Comparison of ENCODE assay signal across 11 cellular contexts in the genomic region with DNA sequence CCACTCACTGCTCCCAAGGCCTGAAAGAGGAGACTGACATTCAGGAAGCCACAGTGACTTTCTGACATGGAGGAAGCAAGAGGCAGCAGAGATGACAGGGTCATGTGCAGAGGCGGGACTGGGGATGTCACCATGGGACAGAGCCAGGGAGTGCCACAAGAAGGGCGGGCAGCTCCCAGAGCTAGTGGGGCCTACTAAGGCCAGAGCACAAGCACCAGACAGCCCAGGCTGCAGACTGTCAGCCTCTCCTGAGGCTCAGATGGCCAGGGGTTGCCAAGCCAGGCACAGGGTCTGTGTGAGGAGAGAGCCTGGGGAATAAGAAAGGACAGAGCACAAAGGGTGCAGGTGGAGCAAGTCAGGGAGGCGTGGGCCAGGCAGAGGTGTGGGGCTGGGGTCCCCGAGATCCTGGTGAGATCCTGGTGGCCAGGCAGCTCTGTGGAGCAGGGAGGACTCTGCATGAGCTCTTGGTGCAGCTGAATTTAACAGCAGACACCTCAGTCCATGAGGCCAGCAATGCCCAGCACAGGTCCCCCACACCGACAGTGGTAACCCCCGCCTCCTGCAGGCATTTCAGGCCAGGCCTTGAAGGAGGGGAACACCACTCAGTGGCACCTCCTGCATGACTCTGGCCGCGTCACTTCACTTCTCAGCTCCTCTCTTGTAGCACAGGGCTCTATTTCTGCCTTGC. TPM values are rescaled to one million over a fixed set of nuclear protein-coding genes. Genes with fewer than 3 reads are reported as not detected.
DNase-seq lines count a peak whose midpoint lies in the region; ATAC-seq and TF ChIP-seq lines count a peak whose summit lies in the region.
"Had no signal": no experiment of that assay in that cellular context is flagged by ENCODE, and none has a peak within 500 bp of the region (broad histone marks: within the 10 kb centered on the region; RNA-seq: fewer than 3 reads in every experiment).

No MANE protein-coding gene starts in this region.

- H3K4me3 ChIP-seq in MM.1S (ENCODE audit: low read length) = no peak overlapping the region
- no peak overlapping the region for H3K4me3 ChIP-seq in osteoblast (ENCODE audit: insufficient read depth, low read length)
- H3K4me3 ChIP-seq: A549, thoracic aorta had no signal

- H3K36me3 ChIP-seq in MM.1S (replicated peaks; ENCODE audit: insufficient read depth, low read length) (no peaks in the 10 kb centered on the region), osteoblast (ENCODE audit: insufficient read depth, low read length) (peaks cover 80% of the 10 kb centered on the region)

- ATAC-seq in activated CD4-positive, alpha-beta T cell treated with anti-CD3 and anti-CD28 coated beads for 36 hours = no peak
- ATAC-seq in central memory CD8-positive, alpha-beta T cell (replicated peaks; ENCODE audit: extremely low read depth, poor library complexity, severe bottlenecking) = no peak
- ATAC-seq in HG03097 (IDR thresholded peaks at IDR 0.05; ENCODE audit: low FRiP score, unreplicated experiment) = no peak
- no peak for ATAC-seq in HG02973 (IDR thresholded peaks at IDR 0.05; ENCODE audit: unreplicated experiment)
- ATAC-seq: A549 had no signal

- no peaks in the 10 kb centered on the region for H3K27me3 Mint-ChIP-seq in activated CD4-positive, alpha-beta T cell treated with anti-CD3 and anti-CD28 coated beads for 36 hours
- no peaks in the 10 kb centered on the region for H3K27me3 Mint-ChIP-seq in central memory CD8-positive, alpha-beta T cell

- H3K4me1 ChIP-seq in MM.1S (ENCODE audit: low read length) (peaks cover 17% of the 10 kb centered on the region), osteoblast (ENCODE audit: insufficient read depth, low read length) (no peaks in the 10 kb centered on the region)
- H3K4me1 ChIP-seq: A549 had no signal

- peak overlapping the region; percentile 50; the same call in 1 of the 2 replicates for H3K27ac ChIP-seq in MM.1S (ENCODE audit: low read length)
- H3K27ac ChIP-seq in osteoblast (ENCODE audit: low read depth, low read length) = no peak overlapping the region
- H3K27ac ChIP-seq: A549, thoracic aorta, VCaP had no signal

- no peak for DNase-seq in activated CD4-positive, alpha-beta T cell treated with anti-CD3 and anti-CD28 coated beads for 36 hours
- DNase-seq in activated CD4-positive, alpha-beta T cell treated with anti-CD3 and anti-CD28 coated beads, Interleukin-2, amount 50 U/mL, for 48 hours = no peak
- DNase-seq in MM.1S (peak; percentile 48), osteoblast (ENCODE audit: insufficient read length, low spot score, missing footprints) (peak; percentile 39), NCI-H128 (lab: John Stamatoyannopoulos, UW; ENCODE audit: unreplicated experiment) (no peak)
- DNase-seq in central memory CD8-positive, alpha-beta T cell (ENCODE audit: low spot score in 2 of 2) = no peak

- no peaks in the 10 kb centered on the region for H3K9me3 Mint-ChIP-seq in activated CD4-positive, alpha-beta T cell treated with anti-CD3 and anti-CD28 coated beads for 36 hours (ENCODE audit: low read depth)
- H3K9me3 Mint-ChIP-seq in central memory CD8-positive, alpha-beta T cell = no peaks in the 10 kb centered on the region

- TF ChIP-seq CTCF in MM.1S (IDR thresholded peaks at IDR 0.05; ENCODE audit: low read length) = no peak
- no peak for TF ChIP-seq CTCF in osteoblast (IDR thresholded peaks at IDR 0.05; ENCODE audit: extremely low read depth, low read depth, low read length)

- CTCF ChIA-PET in activated CD4-positive, alpha-beta T cell treated with anti-CD3 and anti-CD28 coated beads for 36 hours (lab: Charles Lee) = no interaction called here

- no peaks in the 10 kb centered on the region for H3K9me3 ChIP-seq in MM.1S (replicated peaks; ENCODE audit: insufficient read depth, low read length)
- H3K9me3 ChIP-seq in osteoblast (ENCODE audit: low read depth, low read length) = no peaks in the 10 kb centered on the region
- H3K9me3 ChIP-seq: A549, thoracic aorta had no signal

- POLR2A ChIA-PET in activated CD4-positive, alpha-beta T cell treated with anti-CD3 and anti-CD28 coated beads for 36 hours (lab: Charles Lee) = no interaction called here

- H4K20me1 ChIP-seq in MM.1S (ENCODE audit: insufficient read depth, low read length) (no peaks in the 10 kb centered on the region), osteoblast (ENCODE audit: insufficient read depth, low read length) (peaks cover 30% of the 10 kb centered on the region)

- peak overlapping the region; percentile 22 for H3K27ac Mint-ChIP-seq in activated CD4-positive, alpha-beta T cell treated with anti-CD3 and anti-CD28 coated beads for 36 hours
- peak overlapping the region; percentile 88 for H3K27ac Mint-ChIP-seq in central memory CD8-positive, alpha-beta T cell (ENCODE audit: low read depth)

- H2AFZ ChIP-seq in MM.1S (ENCODE audit: low read length) = no peak overlapping the region
- no peak overlapping the region for H2AFZ ChIP-seq in osteoblast (ENCODE audit: low read length)

- H3K4me1 Mint-ChIP-seq in activated CD4-positive, alpha-beta T cell treated with anti-CD3 and anti-CD28 coated beads for 36 hours = no peaks in the 10 kb centered on the region
- H3K4me1 Mint-ChIP-seq in central memory CD8-positive, alpha-beta T cell = peaks cover 34% of the 10 kb centered on the region

- intact Hi-C loops in activated CD4-positive, alpha-beta T cell treated with anti-CD3 and anti-CD28 coated beads for 36 hours (cut with DNase I, micrococcal nuclease) = no loop called here

- H3K79me2 ChIP-seq in MM.1S (ENCODE audit: low read length) = no peaks in the 10 kb centered on the region
- H3K79me2 ChIP-seq in osteoblast (ENCODE audit: insufficient read depth, low read length) = peaks cover 6% of the 10 kb centered on the region

- H3K27me3 ChIP-seq in MM.1S (replicated peaks; ENCODE audit: insufficient read depth, low read length) = no peaks in the 10 kb centered on the region
- H3K27me3 ChIP-seq in osteoblast (ENCODE audit: insufficient read depth, low read length) = no peaks in the 10 kb centered on the region

- peaks cover 7% of the 10 kb centered on the region; the same call in 1 of the 2 replicates for H3F3A ChIP-seq in MM.1S (ENCODE audit: insufficient read depth, low read length)

- no peak overlapping the region for H3K9ac ChIP-seq in MM.1S (ENCODE audit: low read length)

- H3K4me2 ChIP-seq in MM.1S (ENCODE audit: low read depth, low read length) (no peak overlapping the region), osteoblast (ENCODE audit: insufficient read depth, low read length) (no peak overlapping the region)
- H3K4me2 ChIP-seq: A549 had no signal

- no peak overlapping the region for H3K4me3 Mint-ChIP-seq in activated CD4-positive, alpha-beta T cell treated with anti-CD3 and anti-CD28 coated beads for 36 hours
- H3K4me3 Mint-ChIP-seq in central memory CD8-positive, alpha-beta T cell = no peak overlapping the region

- H3K36me3 Mint-ChIP-seq in activated CD4-positive, alpha-beta T cell treated with anti-CD3 and anti-CD28 coated beads for 36 hours (ENCODE audit: low read depth) = peaks cover 24% of the 10 kb centered on the region
- H3K36me3 Mint-ChIP-seq in central memory CD8-positive, alpha-beta T cell (ENCODE audit: insufficient read depth) = peaks cover 22% of the 10 kb centered on the region

- H3K9me2 ChIP-seq in MM.1S (replicated peaks; ENCODE audit: insufficient read depth, low read length) = no peaks in the 10 kb centered on the region

RNA-seq across cellular contexts. Expression of a gene that starts 52.3 kb away (rescaled TPM):
- total RNA-seq in activated CD4-positive, alpha-beta T cell treated with anti-CD3 and anti-CD28 coated beads for 36 hours = 10 to 100 TPM; 52.7 to 53.4 TPM
- total RNA-seq in osteoblast = 31.2 and 35.5 TPM in 2 replicates

Comparison
In these comparisons a context has a peak if more than half of its experiments do, and no peak if none do; other contexts are left out.
1. DNase-seq: peak in MM.1S (single experiment) and osteoblast (single experiment); none in activated CD4-positive, alpha-beta T cell treated with anti-CD3 and anti-CD28 coated beads for 36 hours (single experiment), activated CD4-positive, alpha-beta T cell treated with anti-CD3 and anti-CD28 coated beads, Interleukin-2, amount 50 U/mL, for 48 hours (0 of 2), central memory CD8-positive, alpha-beta T cell (0 of 2) and NCI-H128 (single experiment).